8 cellular contexts compared by ENCODE assay signal in the genomic region with DNA sequence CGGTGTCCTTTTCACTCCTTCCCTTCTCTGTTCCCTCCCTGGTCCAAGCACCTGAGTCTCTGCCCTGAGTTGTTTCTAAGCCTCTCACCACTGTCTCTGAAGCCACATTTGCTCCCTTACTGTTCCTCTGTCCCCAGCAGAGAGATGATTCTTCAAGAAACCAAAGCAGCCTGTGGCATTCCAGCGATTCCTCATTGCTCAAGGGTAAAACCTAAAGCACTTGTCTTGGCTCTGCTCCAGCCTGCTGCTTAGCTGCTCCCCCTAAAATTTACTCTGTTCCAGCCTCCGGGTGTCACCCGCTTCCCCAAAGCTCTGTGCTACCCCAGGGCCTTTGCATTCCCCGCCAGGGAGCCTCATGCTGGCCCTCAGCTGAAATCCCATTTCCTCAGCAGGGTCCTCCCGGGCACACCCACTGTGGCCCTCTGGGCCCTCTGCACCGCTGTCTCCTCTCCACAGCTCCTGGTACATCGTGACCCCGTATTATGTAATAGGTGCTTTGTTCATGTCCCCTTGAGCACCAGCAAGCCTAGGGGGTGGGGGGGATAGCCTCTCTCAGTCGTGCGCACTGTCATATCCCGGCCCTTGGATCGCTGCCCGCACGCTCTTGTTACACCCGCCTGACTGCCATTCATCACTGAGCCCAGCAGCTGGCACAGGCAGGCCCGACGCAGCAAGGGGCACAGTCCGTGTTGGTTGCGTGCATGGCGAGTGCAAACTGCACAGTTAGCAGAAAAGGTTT. TPM values are rescaled to one million over a fixed set of nuclear protein-coding genes. Genes with fewer than 3 reads are reported as not detected.
A peak's percentile ranks its signal among the peaks of the same experiment; 100 is the strongest.
DNase-seq lines count a peak whose midpoint lies in the region; ATAC-seq, FAIRE-seq and TF ChIP-seq lines count a peak whose summit lies in the region.
"Had no signal": no experiment of that assay in that cellular context is flagged by ENCODE, and none has a peak within 500 bp of the region (broad histone marks: within the 10 kb centered on the region; RNA-seq: fewer than 3 reads in every experiment).

No MANE protein-coding gene starts in this region.

- no peak overlapping the region for H3K4me3 ChIP-seq in HepG2 (replicated peaks in 1 of 3; ENCODE audit: insufficient read depth in 1 of 3, low read depth in 2 of 3, low read length in 3 of 3)
- H3K4me3 ChIP-seq in GM23248: no peak overlapping the region
- H3K4me3 ChIP-seq: testis had no signal

- H3K27ac ChIP-seq in RWPE1 (peak overlapping the region; percentile 94), HepG2 (ENCODE audit: extremely low read length, insufficient read depth, low read length) (no peak overlapping the region), GM23248 (no peak overlapping the region)
- H3K27ac ChIP-seq: testis had no signal

- H2AFZ ChIP-seq in HepG2 (ENCODE audit: low read length): no peak overlapping the region
- H2AFZ ChIP-seq in GM23248: no peak overlapping the region

- TF ChIP-seq CTCF in RWPE1 (conservative IDR thresholded peaks at IDR 0.05; ENCODE audit: low read depth) (no peak), HepG2 (CRISPR knock-in tag; IDR thresholded peaks at IDR 0.05) (no peak)

- DNase-seq in D341Med (ENCODE audit: low spot score): peak; percentile 36
- no peak for DNase-seq in RWPE1 (ENCODE audit: low spot score)
- DNase-seq in HepG2 (ENCODE audit: low spot score): no peak
- no peak for DNase-seq in HUDEP-2 (lab: John Stamatoyannopoulos, UW; ENCODE audit: unreplicated experiment in 76 of 76)
- no peak for DNase-seq in DMS53 (lab: John Stamatoyannopoulos, UW)
- no peak for DNase-seq in GM23248
- DNase-seq: activated CD4-positive, alpha-beta T cell treated with anti-CD3 and anti-CD28 coated beads, Interleukin-2, amount 50 U/mL, for 48 hours; testis had no signal

- no peaks in the 10 kb centered on the region for H3K9me3 ChIP-seq in HepG2 (ENCODE audit: low read length)
- no peaks in the 10 kb centered on the region for H3K9me3 ChIP-seq in GM23248 (ENCODE audit: low read depth)
- H3K9me3 ChIP-seq: testis had no signal

- H3K27me3 ChIP-seq in HepG2 (ENCODE audit: control insufficient read depth in 1 of 2, insufficient read depth in 2 of 2, low read length in 2 of 2): no peaks in the 10 kb centered on the region; a peak in 1 of 5 replicates
- H3K27me3 ChIP-seq in GM23248 (replicated peaks; ENCODE audit: insufficient read depth): no peaks in the 10 kb centered on the region
- H3K27me3 ChIP-seq: testis had no signal

- no peak for FAIRE-seq in HepG2 (lab: Jason Lieb, UNC)

- H3K4me1 ChIP-seq in HepG2 (ENCODE audit: insufficient read depth, low read length) (peaks cover 2% of the 10 kb centered on the region; the same call in 1 of the 2 replicates), GM23248 (ENCODE audit: insufficient read depth) (no peaks in the 10 kb centered on the region)

- no peak for TF ChIP-seq POLR2A in HepG2 (IDR thresholded peaks at IDR 0.05; ENCODE audit: insufficient read depth in 1 of 2, low read depth in 2 of 2, low read length in 2 of 2)

- no peak for TF ChIP-seq RAD21 in HepG2 (CRISPR knock-in tag; IDR thresholded peaks at IDR 0.05)

- 92% methylated on average over 21 of the region's 21 CpGs for WGBS in HepG2 (ENCODE audit: low lambda C conversion rate)
- WGBS in GM23248 (ENCODE audit: low coverage in 1 of 2, low lambda C conversion rate in 2 of 2, missing lambda C conversion rate in 2 of 2), 2 experiments: 91% methylated on average over 21 of the region's 21 CpGs

- CTCF ChIA-PET in RWPE1 (lab: Yijun Ruan, JAX) (no interaction called here), HepG2 (lab: Yijun Ruan, JAX; ENCODE audit: low intra/inter-chr PET ratio, low total read pairs) (no interaction called here)

- no peak overlapping the region for H3K4me2 ChIP-seq in HepG2 (ENCODE audit: low read depth, low read length)
- no peak overlapping the region for H3K4me2 ChIP-seq in GM23248 (ENCODE audit: unreplicated experiment)

- TF ChIP-seq EP300 in HepG2 (IDR thresholded peaks at IDR 0.05; ENCODE audit: low read depth in 2 of 2, low read length in 2 of 2) (no peak), HepG2 (CRISPR knock-in tag; IDR thresholded peaks at IDR 0.05; ENCODE audit: borderline replicate concordance) (no peak)

- POLR2A ChIA-PET in RWPE1 (lab: Yijun Ruan, JAX; ENCODE audit: low non-redundant PET): no interaction called here
- POLR2A ChIA-PET in HepG2 (lab: Yijun Ruan, JAX): no interaction called here

- in situ Hi-C loops in HepG2 (cut with HindIII; ENCODE audit: extremely low pct_ligation_motif_present, low pct_unique_long_range_greater_than_20kb): loop anchor here (5.0 kb wide), 1 partner anchor 43 kb away; no protein-coding TSS in a partner anchor
- in situ Hi-C loops in GM23248 (cut with MboI): no loop called here

- H3K79me2 ChIP-seq in HepG2 (ENCODE audit: insufficient read depth, low read length) (peaks cover 33% of the 10 kb centered on the region), GM23248 (ENCODE audit: insufficient read depth) (peaks cover 6% of the 10 kb centered on the region; the same call in 1 of the 2 replicates)

- BruUV-seq in HepG2 (replicated peaks; lab: Mats Ljungman, UMichigan): no TSS peak

- intact Hi-C loops in HepG2 (cut with micrococcal nuclease; ENCODE audit: unreplicated experiment): no loop called here

- no peak for ATAC-seq in HepG2

- H3K9ac ChIP-seq in HepG2 (ENCODE audit: insufficient read depth, low read depth, low read length) (no peak overlapping the region), GM23248 (no peak overlapping the region)

- no peaks in the 10 kb centered on the region for H3K9me2 ChIP-seq in GM23248 (ENCODE audit: insufficient read depth)

- H4K20me1 ChIP-seq in HepG2 (ENCODE audit: insufficient read depth, low read length) (0 out of 2 replicates have a peak, but pooled peaks cover 5% of the 10 kb centered on the region), GM23248 (ENCODE audit: insufficient read depth) (no peaks in the 10 kb centered on the region)

- H3F3A ChIP-seq in GM23248 (ENCODE audit: insufficient read depth): no peaks in the 10 kb centered on the region

- H3K36me3 ChIP-seq in HepG2 (replicated peaks in 1 of 2; ENCODE audit: control insufficient read depth in 1 of 2, insufficient read depth in 2 of 2, low read length in 2 of 2) (peaks cover 2 to 14% of the 10 kb centered on the region in 2 experiments; a peak in 2 of 5 replicates), GM23248 (ENCODE audit: low read depth) (no peaks in the 10 kb centered on the region)

RNA-seq across cellular contexts. Expression of gene TECR, which starts 15.8 kb away (rescaled TPM):
- total RNA-seq in HepG2 (2016; rRNA removed; fragmentation: Illumina TruSeq; extraction: Trizol): 25.9 and 54.9 TPM in 2 replicates
- 25.1 and 26.1 TPM in 2 replicates for total RNA-seq in HepG2 (2016; cell fraction: cytosol; rRNA removed; fragmentation: Illumina TruSeq; extraction: Trizol; ENCODE audit: low read depth)
- total RNA-seq in HepG2 (2016; cell fraction: insoluble cytoplasmic fraction; rRNA removed; fragmentation: Illumina TruSeq; extraction: Trizol): 24.8 and 55.4 TPM in 2 replicates
- 23.9 and 26.8 TPM in 2 replicates for total RNA-seq in HepG2 (2016; cell fraction: membrane; rRNA removed; fragmentation: Illumina TruSeq; extraction: Trizol)
- total RNA-seq in HepG2 (2016; cell fraction: nucleus; rRNA removed; fragmentation: Illumina TruSeq; extraction: Trizol): 68.9 and 76.1 TPM in 2 replicates
- polyA plus RNA-seq in HepG2 (2011; rRNA removed): 121 and 137 TPM in 2 replicates
- polyA plus RNA-seq in HepG2 (2011; cell fraction: cytosol; rRNA removed): 131 and 134 TPM in 2 replicates
- 178 and 205 TPM in 2 replicates for polyA plus RNA-seq in HepG2 (2011; cell fraction: nucleus; rRNA removed)
- polyA plus RNA-seq in HepG2 (2012): 94.0 and 122 TPM in 2 replicates
- polyA plus RNA-seq in HepG2 (2016; cell fraction: cytosol; fragmentation: Illumina TruSeq; extraction: Trizol; ENCODE audit: low read depth): 70.2 and 77.8 TPM in 2 replicates
- 52.7 and 78.7 TPM in 2 replicates for polyA plus RNA-seq in HepG2 (2016; cell fraction: insoluble cytoplasmic fraction; fragmentation: Illumina TruSeq; extraction: Trizol; ENCODE audit: low read depth)
- polyA plus RNA-seq in HepG2 (2016; cell fraction: membrane; fragmentation: Illumina TruSeq; extraction: Trizol; ENCODE audit: low read depth): 63.3 and 69.9 TPM in 2 replicates
- 231 and 244 TPM in 2 replicates for polyA plus RNA-seq in HepG2 (2016; cell fraction: nucleus; fragmentation: Illumina TruSeq; extraction: Trizol; ENCODE audit: insufficient read depth, low read depth)
- polyA minus RNA-seq in HepG2 (2011; rRNA and poly(A)+ RNA removed; ENCODE audit: low replicate concordance): 243 and 582 TPM in 2 replicates
- polyA minus RNA-seq in HepG2 (2011; cell fraction: cytosol; rRNA and poly(A)+ RNA removed): 99.1 and 118 TPM in 2 replicates
- 62.2 and 64.2 TPM in 2 replicates for polyA minus RNA-seq in HepG2 (2011; cell fraction: nucleus; rRNA and poly(A)+ RNA removed)
- total RNA-seq in GM23248 (2014; rRNA removed; shearing (Covaris generic)): 38.8 and 40.1 TPM in 2 replicates
- polyA plus RNA-seq in GM23248 (2016; fragmentation: Nextera tagmentation; extraction: Ambion mirVana): 129 and 132 TPM in 2 replicates

RNA-seq across cellular contexts. Expression of gene NDUFB7, which starts 26.7 kb away (rescaled TPM):
- total RNA-seq in HepG2 (2016; rRNA removed; fragmentation: Illumina TruSeq; extraction: Trizol): 198 and 244 TPM in 2 replicates
- 82.1 and 95.0 TPM in 2 replicates for total RNA-seq in HepG2 (2016; cell fraction: cytosol; rRNA removed; fragmentation: Illumina TruSeq; extraction: Trizol; ENCODE audit: low read depth)
- 211 and 273 TPM in 2 replicates for total RNA-seq in HepG2 (2016; cell fraction: insoluble cytoplasmic fraction; rRNA removed; fragmentation: Illumina TruSeq; extraction: Trizol)
- total RNA-seq in HepG2 (2016; cell fraction: membrane; rRNA removed; fragmentation: Illumina TruSeq; extraction: Trizol): 110 and 154 TPM in 2 replicates
- 70.6 and 78.7 TPM in 2 replicates for total RNA-seq in HepG2 (2016; cell fraction: nucleus; rRNA removed; fragmentation: Illumina TruSeq; extraction: Trizol)
- polyA plus RNA-seq in HepG2 (2011; rRNA removed) (156 and 192 TPM in 2 replicates), GM23248 (2016; fragmentation: Nextera tagmentation; extraction: Ambion mirVana) (316 and 336 TPM in 2 replicates)
- 190 and 437 TPM in 2 replicates for polyA plus RNA-seq in HepG2 (2011; cell fraction: cytosol; rRNA removed)
- polyA plus RNA-seq in HepG2 (2011; cell fraction: nucleus; rRNA removed): 175 and 191 TPM in 2 replicates
- 61.7 and 64.5 TPM in 2 replicates for polyA plus RNA-seq in HepG2 (2012)
- 81.2 and 92.7 TPM in 2 replicates for polyA plus RNA-seq in HepG2 (2016; cell fraction: cytosol; fragmentation: Illumina TruSeq; extraction: Trizol; ENCODE audit: low read depth)
- 241 and 259 TPM in 2 replicates for polyA plus RNA-seq in HepG2 (2016; cell fraction: insoluble cytoplasmic fraction; fragmentation: Illumina TruSeq; extraction: Trizol; ENCODE audit: low read depth)
- 104 and 120 TPM in 2 replicates for polyA plus RNA-seq in HepG2 (2016; cell fraction: membrane; fragmentation: Illumina TruSeq; extraction: Trizol; ENCODE audit: low read depth)
- polyA plus RNA-seq in HepG2 (2016; cell fraction: nucleus; fragmentation: Illumina TruSeq; extraction: Trizol; ENCODE audit: insufficient read depth, low read depth): 132 and 145 TPM in 2 replicates
- 70.0 and 85.2 TPM in 2 replicates for polyA minus RNA-seq in HepG2 (2011; rRNA and poly(A)+ RNA removed; ENCODE audit: low replicate concordance)
- 35.3 and 38.9 TPM in 2 replicates for polyA minus RNA-seq in HepG2 (2011; cell fraction: cytosol; rRNA and poly(A)+ RNA removed)
- polyA minus RNA-seq in HepG2 (2011; cell fraction: nucleus; rRNA and poly(A)+ RNA removed): 12.1 and 13.1 TPM in 2 replicates
- total RNA-seq in GM23248 (2014; rRNA removed; shearing (Covaris generic)): 186 and 244 TPM in 2 replicates

RNA-seq across cellular contexts. Expression of gene DNAJB1, which starts 26.9 kb away (rescaled TPM):
- 87.5 and 101 TPM in 2 replicates for total RNA-seq in HepG2 (2016; rRNA removed; fragmentation: Illumina TruSeq; extraction: Trizol)
- total RNA-seq in HepG2 (2016; cell fraction: cytosol; rRNA removed; fragmentation: Illumina TruSeq; extraction: Trizol; ENCODE audit: low read depth): 43.8 and 48.3 TPM in 2 replicates
- total RNA-seq in HepG2 (2016; cell fraction: insoluble cytoplasmic fraction; rRNA removed; fragmentation: Illumina TruSeq; extraction: Trizol): 87.7 and 97.3 TPM in 2 replicates
- 100 and 105 TPM in 2 replicates for total RNA-seq in HepG2 (2016; cell fraction: membrane; rRNA removed; fragmentation: Illumina TruSeq; extraction: Trizol)
- total RNA-seq in HepG2 (2016; cell fraction: nucleus; rRNA removed; fragmentation: Illumina TruSeq; extraction: Trizol): 40.6 and 45.4 TPM in 2 replicates
- polyA plus RNA-seq in HepG2 (2011; rRNA removed) (97.3 and 108 TPM in 2 replicates), GM23248 (2016; fragmentation: Nextera tagmentation; extraction: Ambion mirVana) (124 and 127 TPM in 2 replicates)
- polyA plus RNA-seq in HepG2 (2011; cell fraction: cytosol; rRNA removed): 90.1 and 116 TPM in 2 replicates
- polyA plus RNA-seq in HepG2 (2011; cell fraction: nucleus; rRNA removed): 41.8 and 55.7 TPM in 2 replicates
- 45.3 and 99.6 TPM in 2 replicates for polyA plus RNA-seq in HepG2 (2012)
- polyA plus RNA-seq in HepG2 (2016; cell fraction: cytosol; fragmentation: Illumina TruSeq; extraction: Trizol; ENCODE audit: low read depth): 43.8 and 48.0 TPM in 2 replicates
- 139 and 144 TPM in 2 replicates for polyA plus RNA-seq in HepG2 (2016; cell fraction: insoluble cytoplasmic fraction; fragmentation: Illumina TruSeq; extraction: Trizol; ENCODE audit: low read depth)
- 72.7 and 75.0 TPM in 2 replicates for polyA plus RNA-seq in HepG2 (2016; cell fraction: membrane; fragmentation: Illumina TruSeq; extraction: Trizol; ENCODE audit: low read depth)
- polyA plus RNA-seq in HepG2 (2016; cell fraction: nucleus; fragmentation: Illumina TruSeq; extraction: Trizol; ENCODE audit: insufficient read depth, low read depth): 76.4 and 83.8 TPM in 2 replicates
- polyA minus RNA-seq in HepG2 (2011; rRNA and poly(A)+ RNA removed; ENCODE audit: low replicate concordance): 94.0 and 151 TPM in 2 replicates
- polyA minus RNA-seq in HepG2 (2011; cell fraction: cytosol; rRNA and poly(A)+ RNA removed): 34.2 and 35.4 TPM in 2 replicates
- 42.7 and 47.7 TPM in 2 replicates for polyA minus RNA-seq in HepG2 (2011; cell fraction: nucleus; rRNA and poly(A)+ RNA removed)
- total RNA-seq in GM23248 (2014; rRNA removed; shearing (Covaris generic)): 82.5 and 101 TPM in 2 replicates

RNA-seq across cellular contexts. Expression of gene CLEC17A, which starts 37.7 kb away (rescaled TPM):
- total RNA-seq in HepG2 (2016; rRNA removed; fragmentation: Illumina TruSeq; extraction: Trizol): not detected in 2 replicates
- total RNA-seq in HepG2 (2016; cell fraction: cytosol; rRNA removed; fragmentation: Illumina TruSeq; extraction: Trizol; ENCODE audit: low read depth): not detected in 2 replicates
- total RNA-seq in HepG2 (2016; cell fraction: insoluble cytoplasmic fraction; rRNA removed; fragmentation: Illumina TruSeq; extraction: Trizol): not detected in 2 replicates
- total RNA-seq in HepG2 (2016; cell fraction: membrane; rRNA removed; fragmentation: Illumina TruSeq; extraction: Trizol): not detected in 2 replicates
- not detected in 2 replicates for total RNA-seq in HepG2 (2016; cell fraction: nucleus; rRNA removed; fragmentation: Illumina TruSeq; extraction: Trizol)
- polyA plus RNA-seq in HepG2 (2011; rRNA removed): not detected in 2 replicates
- polyA plus RNA-seq in HepG2 (2011; cell fraction: cytosol; rRNA removed): not detected in 2 replicates
- not detected in 2 replicates for polyA plus RNA-seq in HepG2 (2011; cell fraction: nucleus; rRNA removed)
- not detected in 2 replicates for polyA plus RNA-seq in HepG2 (2012)
- polyA plus RNA-seq in HepG2 (2016; cell fraction: cytosol; fragmentation: Illumina TruSeq; extraction: Trizol; ENCODE audit: low read depth): not detected in 2 replicates
- not detected in 2 replicates for polyA plus RNA-seq in HepG2 (2016; cell fraction: insoluble cytoplasmic fraction; fragmentation: Illumina TruSeq; extraction: Trizol; ENCODE audit: low read depth)
- not detected in 2 replicates for polyA plus RNA-seq in HepG2 (2016; cell fraction: membrane; fragmentation: Illumina TruSeq; extraction: Trizol; ENCODE audit: low read depth)
- not detected in 2 replicates for polyA plus RNA-seq in HepG2 (2016; cell fraction: nucleus; fragmentation: Illumina TruSeq; extraction: Trizol; ENCODE audit: insufficient read depth, low read depth)
- polyA minus RNA-seq in HepG2 (2011; rRNA and poly(A)+ RNA removed; ENCODE audit: low replicate concordance): 0.33 TPM in 1 of 2 replicates, not detected in the other
- not detected in 2 replicates for polyA minus RNA-seq in HepG2 (2011; cell fraction: cytosol; rRNA and poly(A)+ RNA removed)
- polyA minus RNA-seq in HepG2 (2011; cell fraction: nucleus; rRNA and poly(A)+ RNA removed): not detected in 2 replicates
- not detected in 2 replicates for total RNA-seq in GM23248 (2014; rRNA removed; shearing (Covaris generic))
- not detected in 2 replicates for polyA plus RNA-seq in GM23248 (2016; fragmentation: Nextera tagmentation; extraction: Ambion mirVana)

RNA-seq across cellular contexts. Expression of gene GIPC1, which starts 49.2 kb away (rescaled TPM):
- total RNA-seq in HepG2 (2016; rRNA removed; fragmentation: Illumina TruSeq; extraction: Trizol): 44.3 and 48.1 TPM in 2 replicates
- 24.7 and 30.5 TPM in 2 replicates for total RNA-seq in HepG2 (2016; cell fraction: cytosol; rRNA removed; fragmentation: Illumina TruSeq; extraction: Trizol; ENCODE audit: low read depth)
- total RNA-seq in HepG2 (2016; cell fraction: insoluble cytoplasmic fraction; rRNA removed; fragmentation: Illumina TruSeq; extraction: Trizol): 46.7 and 53.0 TPM in 2 replicates
- 34.5 and 47.8 TPM in 2 replicates for total RNA-seq in HepG2 (2016; cell fraction: membrane; rRNA removed; fragmentation: Illumina TruSeq; extraction: Trizol)
- total RNA-seq in HepG2 (2016; cell fraction: nucleus; rRNA removed; fragmentation: Illumina TruSeq; extraction: Trizol): 19.0 and 25.5 TPM in 2 replicates
- polyA plus RNA-seq in HepG2 (2011; rRNA removed): 27.1 and 32.8 TPM in 2 replicates
- polyA plus RNA-seq in HepG2 (2011; cell fraction: cytosol; rRNA removed): 26.8 and 37.9 TPM in 2 replicates
- 27.4 and 33.0 TPM in 2 replicates for polyA plus RNA-seq in HepG2 (2011; cell fraction: nucleus; rRNA removed)
- polyA plus RNA-seq in HepG2 (2012): 13.4 and 20.7 TPM in 2 replicates
- polyA plus RNA-seq in HepG2 (2016; cell fraction: cytosol; fragmentation: Illumina TruSeq; extraction: Trizol; ENCODE audit: low read depth): 24.6 and 33.2 TPM in 2 replicates
- polyA plus RNA-seq in HepG2 (2016; cell fraction: insoluble cytoplasmic fraction; fragmentation: Illumina TruSeq; extraction: Trizol; ENCODE audit: low read depth): 49.5 and 56.2 TPM in 2 replicates
- polyA plus RNA-seq in HepG2 (2016; cell fraction: membrane; fragmentation: Illumina TruSeq; extraction: Trizol; ENCODE audit: low read depth): 38.6 and 41.5 TPM in 2 replicates
- 48.3 and 51.4 TPM in 2 replicates for polyA plus RNA-seq in HepG2 (2016; cell fraction: nucleus; fragmentation: Illumina TruSeq; extraction: Trizol; ENCODE audit: insufficient read depth, low read depth)
- 30.0 and 63.8 TPM in 2 replicates for polyA minus RNA-seq in HepG2 (2011; rRNA and poly(A)+ RNA removed; ENCODE audit: low replicate concordance)
- 17.9 and 20.6 TPM in 2 replicates for polyA minus RNA-seq in HepG2 (2011; cell fraction: cytosol; rRNA and poly(A)+ RNA removed)
- 9.7 and 11.3 TPM in 2 replicates for polyA minus RNA-seq in HepG2 (2011; cell fraction: nucleus; rRNA and poly(A)+ RNA removed)
- total RNA-seq in GM23248 (2014; rRNA removed; shearing (Covaris generic)): 143 and 173 TPM in 2 replicates
- polyA plus RNA-seq in GM23248 (2016; fragmentation: Nextera tagmentation; extraction: Ambion mirVana): 106 and 112 TPM in 2 replicates
